19 cellular contexts compared by ENCODE assay signal in the genomic region with DNA sequence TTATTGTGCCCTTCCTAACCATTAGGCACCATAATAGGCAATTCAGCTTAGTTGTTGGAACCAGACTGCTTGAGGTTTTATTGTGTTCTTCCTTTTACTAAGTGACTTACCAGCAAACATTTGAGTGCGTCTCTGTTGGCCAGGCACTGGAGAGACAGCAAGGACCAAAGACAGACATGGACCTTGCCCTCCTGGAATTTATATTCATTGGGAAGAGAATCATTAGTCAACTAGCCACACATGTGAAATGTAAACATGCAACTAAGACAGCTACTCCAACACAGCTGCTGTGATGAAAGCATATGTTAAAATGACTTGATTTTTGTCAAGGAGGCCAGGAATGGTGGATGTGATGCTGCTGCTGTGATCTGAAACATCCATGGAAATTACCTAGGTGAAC.
"Had no signal": no experiment of that assay in that cellular context is flagged by ENCODE, and none has a peak within 500 bp of the region (broad histone marks: within the 10 kb centered on the region; RNA-seq: fewer than 3 reads in every experiment).

No MANE protein-coding gene starts in this region.

- H3K4me1 ChIP-seq: body of pancreas, prostate gland, right lobe of liver had no signal

- H3K27me3 ChIP-seq: body of pancreas, esophagus squamous epithelium, right lobe of liver, spleen, transverse colon had no signal

- H3K4me3 Mint-ChIP-seq: central memory CD8-positive, alpha-beta T cell had no signal

- H3K9me3 Mint-ChIP-seq: activated T-helper 2 cell treated with anti-CD3 and anti-CD28 coated beads, Interferon-gamma antibody, Interleukin-2, Interleukin-4, amounts not matched to agents 10 μg/mL and 5 μg/mL and 100 μg/mL, durations not matched to agents 14 hours and 24 hours and 36 hours; central memory CD8-positive, alpha-beta T cell had no signal

- H3K9me3 ChIP-seq: body of pancreas, esophagus squamous epithelium, left ventricle myocardium inferior, prostate gland, right lobe of liver, spleen, transverse colon had no signal

- H3K36me3 ChIP-seq: esophagus squamous epithelium, left ventricle myocardium inferior, prostate gland, right lobe of liver had no signal

- H3K4me3 ChIP-seq: body of pancreas, esophagus squamous epithelium, left ventricle myocardium inferior, prostate gland, right lobe of liver, spleen, transverse colon had no signal

- FAIRE-seq: endometrium, islet of Langerhans had no signal

- H3K27ac Mint-ChIP-seq: activated T-helper 2 cell treated with anti-CD3 and anti-CD28 coated beads, Interferon-gamma antibody, Interleukin-2, Interleukin-4, amounts not matched to agents 10 μg/mL and 5 μg/mL and 100 μg/mL, durations not matched to agents 14 hours and 24 hours and 36 hours had no signal

- ATAC-seq: body of pancreas had no signal

- DNase-seq: activated naive CD4-positive, alpha-beta T cell treated with anti-CD3 and anti-CD28 coated beads, Interleukin-2, amount 50 U/mL, for 16 hours; activated T-cell treated with anti-CD3 and anti-CD28 coated beads for 4 hours; body of pancreas; esophagus squamous epithelium; foreskin melanocyte; head of caudate nucleus; left ventricle myocardium inferior; spleen; stimulated activated CD4-positive, alpha-beta T cell treated with anti-CD3 and anti-CD28 coated beads, Interleukin-1b, Interleukin-23, amount 100 ng/mL, for 48 hours; stimulated activated naive CD4-positive, alpha-beta T cell; substantia nigra; transverse colon had no signal

- H3K27me3 Mint-ChIP-seq: central memory CD8-positive, alpha-beta T cell had no signal

- H3K27ac ChIP-seq: body of pancreas, esophagus squamous epithelium, left ventricle myocardium inferior, prostate gland, right lobe of liver, VCaP had no signal
